Comparison of ENCODE assay signal across 8 cellular contexts in the genomic region with DNA sequence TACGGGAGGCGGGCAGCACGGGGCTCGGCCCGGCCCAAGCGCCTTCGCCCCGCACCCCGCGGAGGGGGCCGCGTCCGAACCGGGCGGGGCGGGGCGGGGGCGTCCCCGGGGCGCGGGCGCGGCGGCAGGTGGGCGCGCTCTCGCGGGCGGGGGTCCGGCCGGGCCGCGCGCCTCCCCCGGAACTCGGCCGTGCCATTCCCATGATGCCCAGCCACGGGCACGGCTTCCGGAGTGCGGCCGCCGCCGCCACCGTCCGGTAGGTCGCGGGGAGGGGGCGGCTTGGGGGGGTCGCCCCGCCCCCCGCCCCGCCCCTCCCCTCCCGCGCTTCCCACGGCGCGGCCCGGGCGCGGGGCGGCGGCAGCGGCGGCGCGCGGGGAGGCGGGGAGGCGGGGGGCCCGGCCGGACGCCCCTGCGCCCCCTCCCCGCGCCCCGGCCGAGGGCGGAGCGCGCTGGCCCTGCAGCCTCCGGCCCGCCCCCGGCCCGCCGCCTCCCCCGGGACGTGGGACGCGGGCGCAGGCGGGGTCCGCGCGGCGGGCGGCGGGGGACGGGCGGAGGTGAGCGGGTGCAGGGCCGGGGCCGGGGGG. TPM values are rescaled to one million over a fixed set of nuclear protein-coding genes. Genes with fewer than 3 reads are reported as not detected.
DNase-seq lines count a peak whose midpoint lies in the region; ATAC-seq and TF ChIP-seq lines count a peak whose summit lies in the region.

A gene with protein sequence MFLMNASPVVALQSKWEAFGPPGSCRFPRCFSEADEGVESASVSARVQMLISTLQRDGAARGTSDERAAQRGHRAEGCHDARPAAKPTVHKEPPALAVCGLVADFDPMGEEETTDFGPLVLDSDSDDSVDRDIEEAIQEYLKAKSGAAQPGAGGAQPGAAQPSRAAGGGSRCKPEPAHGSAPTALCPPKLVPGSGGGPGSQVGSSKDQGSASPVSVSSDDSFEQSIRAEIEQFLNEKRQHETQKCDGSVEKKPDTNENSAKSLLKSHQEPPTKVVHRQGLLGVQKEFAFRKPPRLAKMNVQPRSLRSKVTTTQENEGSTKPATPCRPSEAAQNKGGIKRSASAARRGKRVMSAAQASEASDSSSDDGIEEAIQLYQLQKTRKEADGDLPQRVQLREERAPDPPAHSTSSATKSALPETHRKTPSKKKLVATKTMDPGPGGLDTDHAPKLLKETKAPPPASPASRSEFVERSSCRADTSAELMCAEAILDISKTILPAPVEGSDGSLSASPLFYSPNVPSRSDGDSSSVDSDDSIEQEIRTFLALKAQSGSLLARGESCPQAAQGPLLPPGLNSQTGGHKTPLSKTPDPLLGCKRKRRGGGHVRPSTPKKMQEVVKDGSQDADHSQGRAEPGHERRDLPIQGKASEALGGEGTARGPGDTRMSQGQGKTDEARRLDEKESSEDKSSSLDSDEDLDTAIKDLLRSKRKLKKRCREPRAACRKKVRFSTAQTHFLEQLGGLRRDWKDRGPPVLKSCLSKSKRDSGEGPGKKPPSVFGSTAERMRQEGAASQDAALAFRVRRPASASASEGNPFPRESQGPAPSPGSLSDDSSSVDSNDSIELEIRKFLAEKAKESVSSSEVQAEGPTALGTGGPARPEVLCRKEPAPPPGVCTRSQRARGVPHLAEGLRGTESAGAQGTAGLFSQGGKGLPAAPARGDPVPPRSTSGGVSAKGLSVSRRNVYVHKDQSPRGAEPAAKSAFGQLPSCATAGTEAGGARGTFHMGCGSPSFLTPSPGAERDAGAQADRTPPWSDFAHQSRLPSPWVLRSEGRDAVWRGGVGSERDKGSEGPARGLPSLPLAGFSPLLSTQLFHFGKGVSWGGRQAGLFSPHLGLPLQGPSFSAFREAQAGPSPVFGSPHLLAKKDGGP (N-terminal part only) (plus strand): TSS at position 314 of the 584 bp plus-strand sequence. CDS start 4,729 bp downstream, outside the sequence.

- DNase-seq in A172 (ENCODE audit: low spot score) (no peak), GM23338 (ENCODE audit: low spot score) (peak; percentile 35), left ventricle myocardium superior (peak; percentile 73), pulmonary artery endothelial cell (ENCODE audit: low read depth, low spot score) (no peak), GDM1 (lab: John Stamatoyannopoulos, UW) (no peak)
- no peak for DNase-seq in activated T-helper 2 cell treated with anti-CD3 and anti-CD28 coated beads, Interferon-gamma antibody, Interleukin-2, Interleukin-4, amounts not matched to agents 10 μg/mL and 5 μg/mL and 100 μg/mL, durations not matched to agents 14 hours and 24 hours and 36 hours (ENCODE audit: low spot score)

- ATAC-seq in GM23338 (peak; percentile 5; the same call in 1 of the 3 replicates), left ventricle myocardium superior (peak; percentile 53), HG02642 (IDR thresholded peaks at IDR 0.05; ENCODE audit: poor library complexity, unreplicated experiment) (no peak), esophagus mucosa (no peak)

- H3K9me3 Mint-ChIP-seq in GM23338 = no peaks in the 10 kb centered on the region
- H3K9me3 Mint-ChIP-seq in activated T-helper 2 cell treated with anti-CD3 and anti-CD28 coated beads, Interferon-gamma antibody, Interleukin-2, Interleukin-4, amounts not matched to agents 10 μg/mL and 5 μg/mL and 100 μg/mL, durations not matched to agents 14 hours and 24 hours and 36 hours = no peaks in the 10 kb centered on the region

- H2AFZ ChIP-seq in GM23338 = peak within 1 kb of the TSS; percentile 66; the same call in 1 of the 2 replicates

- peaks cover 9% of the 10 kb centered on the region for H3K4me1 Mint-ChIP-seq in GM23338
- H3K4me1 Mint-ChIP-seq in activated T-helper 2 cell treated with anti-CD3 and anti-CD28 coated beads, Interferon-gamma antibody, Interleukin-2, Interleukin-4, amounts not matched to agents 10 μg/mL and 5 μg/mL and 100 μg/mL, durations not matched to agents 14 hours and 24 hours and 36 hours (ENCODE audit: low read depth) = peaks cover 3% of the 10 kb centered on the region

- peak within 1 kb of the TSS; percentile 63; the same call in 1 of the 2 replicates for H3K27ac ChIP-seq in GM23338 (ENCODE audit: low read depth)

- peaks cover 12% of the 10 kb centered on the region; the same call in 1 of the 2 replicates for H3F3A ChIP-seq in GM23338 (replicated peaks; ENCODE audit: low read depth)

- peaks cover 7% of the 10 kb centered on the region; the same call in 1 of the 2 replicates for H3K36me3 ChIP-seq in GM23338 (ENCODE audit: insufficient read depth)

- TF ChIP-seq CTCF in GM23338 (conservative IDR thresholded peaks at IDR 0.05; ENCODE audit: low read depth in 2 of 2) = no peak

- H4K20me1 ChIP-seq in GM23338 (replicated peaks; ENCODE audit: insufficient read depth) = peaks cover 7% of the 10 kb centered on the region; the same call in 1 of the 2 replicates

- no peaks in the 10 kb centered on the region for H3K9me2 ChIP-seq in GM23338 (ENCODE audit: insufficient read depth)

- H3K4me3 Mint-ChIP-seq in GM23338 = peak within 1 kb of the TSS; percentile 81
- H3K4me3 Mint-ChIP-seq in activated T-helper 2 cell treated with anti-CD3 and anti-CD28 coated beads, Interferon-gamma antibody, Interleukin-2, Interleukin-4, amounts not matched to agents 10 μg/mL and 5 μg/mL and 100 μg/mL, durations not matched to agents 14 hours and 24 hours and 36 hours (ENCODE audit: low read depth) = peak within 1 kb of the TSS; percentile 84

- H3K79me2 ChIP-seq in GM23338 (replicated peaks; ENCODE audit: insufficient read depth) = peaks cover 31% of the 10 kb centered on the region

- H3K4me2 ChIP-seq in GM23338 = peak within 1 kb of the TSS; percentile 92

- no peak within 1 kb of the TSS for H3K27ac Mint-ChIP-seq in GM23338
- no peak within 1 kb of the TSS for H3K27ac Mint-ChIP-seq in activated T-helper 2 cell treated with anti-CD3 and anti-CD28 coated beads, Interferon-gamma antibody, Interleukin-2, Interleukin-4, amounts not matched to agents 10 μg/mL and 5 μg/mL and 100 μg/mL, durations not matched to agents 14 hours and 24 hours and 36 hours

- peaks cover 9% of the 10 kb centered on the region for H3K27me3 Mint-ChIP-seq in GM23338 (ENCODE audit: insufficient read depth, low read depth, poor library complexity)
- peaks cover 45% of the 10 kb centered on the region for H3K27me3 Mint-ChIP-seq in activated T-helper 2 cell treated with anti-CD3 and anti-CD28 coated beads, Interferon-gamma antibody, Interleukin-2, Interleukin-4, amounts not matched to agents 10 μg/mL and 5 μg/mL and 100 μg/mL, durations not matched to agents 14 hours and 24 hours and 36 hours (ENCODE audit: low read depth)

- H3K4me1 ChIP-seq in GM23338 (ENCODE audit: insufficient read depth) = peaks cover 10% of the 10 kb centered on the region

- H3K27me3 ChIP-seq in GM23338 (ENCODE audit: insufficient read depth) = no peaks in the 10 kb centered on the region

- peak within 1 kb of the TSS; percentile 86 for H3K4me3 ChIP-seq in GM23338

- intact Hi-C loops in activated T-helper 2 cell treated with anti-CD3 and anti-CD28 coated beads, Interferon-gamma antibody, Interleukin-2, Interleukin-4, amounts not matched to agents 10 μg/mL and 5 μg/mL and 100 μg/mL, durations not matched to agents 14 hours and 24 hours and 36 hours (cut with micrococcal nuclease) = no loop called here
- intact Hi-C loops in left ventricle myocardium superior (cut with micrococcal nuclease) = no loop called here

- peaks cover 15% of the 10 kb centered on the region for H3K36me3 Mint-ChIP-seq in GM23338 (ENCODE audit: low read depth)
- H3K36me3 Mint-ChIP-seq in activated T-helper 2 cell treated with anti-CD3 and anti-CD28 coated beads, Interferon-gamma antibody, Interleukin-2, Interleukin-4, amounts not matched to agents 10 μg/mL and 5 μg/mL and 100 μg/mL, durations not matched to agents 14 hours and 24 hours and 36 hours (ENCODE audit: low read depth) = peaks cover 3% of the 10 kb centered on the region

RNA-seq across cellular contexts. Expression of the gene that starts here (rescaled TPM):
- 30.9 and 32.7 TPM in 2 replicates for total RNA-seq in A172 (2014; rRNA removed; shearing (Covaris generic))
- total RNA-seq in GM23338 (2014; rRNA removed; shearing (Covaris generic)) = 44.4 and 49.8 TPM in 2 replicates
- 10.7 and 11.4 TPM in 2 replicates for polyA plus RNA-seq in GM23338 (2016; fragmentation: Nextera tagmentation; extraction: Ambion mirVana)
- total RNA-seq in activated T-helper 2 cell treated with anti-CD3 and anti-CD28 coated beads, Interferon-gamma antibody, Interleukin-2, Interleukin-4, amounts not matched to agents 10 μg/mL and 5 μg/mL and 100 μg/mL, durations not matched to agents 14 hours and 24 hours and 36 hours = 2.2 and 2.3 TPM in 2 replicates
- total RNA-seq in left ventricle myocardium superior (23.3 TPM), pulmonary artery endothelial cell (16.1 and 16.6 TPM in 2 replicates), esophagus mucosa (5.2 TPM)

Comparison
In these comparisons a context has a peak if more than half of its experiments do, and no peak if none do; other contexts are left out.
1. DNase-seq: peak in GM23338 (single experiment) and left ventricle myocardium superior (single experiment); none in A172 (single experiment), activated T-helper 2 cell treated with anti-CD3 and anti-CD28 coated beads, Interferon-gamma antibody, Interleukin-2, Interleukin-4, amounts not matched to agents 10 μg/mL and 5 μg/mL and 100 μg/mL, durations not matched to agents 14 hours and 24 hours and 36 hours (single experiment), pulmonary artery endothelial cell (single experiment) and GDM1 (single experiment).
2. ATAC-seq: peak in GM23338 (single experiment) and left ventricle myocardium superior (single experiment); none in HG02642 (single experiment) and esophagus mucosa (single experiment).